Comparison of ENCODE assay signal across 9 cellular contexts in genomic region chr20:62980970-62981369, GRCh38. TPM values are rescaled to one million over a fixed set of nuclear protein-coding genes. Genes with fewer than 3 reads are reported as not detected.
A peak's percentile ranks its signal among the peaks of the same experiment; 100 is the strongest.
DNase-seq lines count a peak whose midpoint lies in the region; ATAC-seq, FAIRE-seq and TF ChIP-seq lines count a peak whose summit lies in the region.
"Had no signal": no experiment of that assay in that cellular context is flagged by ENCODE, and none has a peak within 500 bp of the region (broad histone marks: within the 10 kb centered on the region; RNA-seq: fewer than 3 reads in every experiment).

No MANE protein-coding gene starts in this region.

- no peaks in the 10 kb centered on the region for H3K4me1 Mint-ChIP-seq in chondrocyte (ENCODE audit: low read depth)

- ATAC-seq in GM21619 (IDR thresholded peaks at IDR 0.05; ENCODE audit: unreplicated experiment) = no peak
- ATAC-seq: psoas muscle had no signal

- no peaks in the 10 kb centered on the region for H3K9me3 Mint-ChIP-seq in chondrocyte (ENCODE audit: low read depth)

- DNase-seq in Ammon's horn (ENCODE audit: low spot score) (peak; percentile 59), T-helper 1 cell (peak in 4 of 5 donors; percentile 29 to 51 (median 46)), dedifferentiated amniotic fluid mesenchymal stem cell (ENCODE audit: extremely low spot score) (peak; percentile 14), RCC 7860 (ENCODE audit: low spot score) (no peak), GM19240 (ENCODE audit: insufficient read length, low spot score) (no peak), chondrocyte (ENCODE audit: low spot score) (no peak)
- DNase-seq: psoas muscle had no signal

- no peak overlapping the region for H3K4me3 Mint-ChIP-seq in chondrocyte (ENCODE audit: unreplicated experiment)

- H3K36me3 Mint-ChIP-seq in chondrocyte (ENCODE audit: low read depth) = no peaks in the 10 kb centered on the region

- peaks cover 51% of the 10 kb centered on the region for H3K27me3 Mint-ChIP-seq in chondrocyte (ENCODE audit: low read depth)

- H3K27ac ChIP-seq in KOPT-K1 (ENCODE audit: low read depth, low read length, poor library complexity, severe bottlenecking) = peak overlapping the region; percentile 71
- H3K27ac ChIP-seq: psoas muscle had no signal

- H3K36me3 ChIP-seq in KOPT-K1 (ENCODE audit: insufficient read depth, low read length) = no peaks in the 10 kb centered on the region

- FAIRE-seq in RCC 7860 (lab: Jason Lieb, UNC) = no peak

- H3K9me3 ChIP-seq in KOPT-K1 (ENCODE audit: insufficient read depth, low read length, poor library complexity, severe bottlenecking) = no peaks in the 10 kb centered on the region
- H3K9me3 ChIP-seq: psoas muscle had no signal

- TF ChIP-seq CTCF in chondrocyte (IDR thresholded peaks at IDR 0.05) = no peak

- no peak overlapping the region for H3K27ac Mint-ChIP-seq in chondrocyte (ENCODE audit: unreplicated experiment)

RNA-seq across cellular contexts. Expression of gene BHLHE23, which starts 25.8 kb away (rescaled TPM):
- total RNA-seq in chondrocyte = not detected in 3 replicates
- total RNA-seq: psoas muscle had no signal

RNA-seq across cellular contexts. Expression of gene SLC17A9, which starts 28.5 kb away (rescaled TPM):
- total RNA-seq in chondrocyte = 0.24 to 1.2 TPM (median 0.79 TPM) in 3 replicates

RNA-seq across cellular contexts. Expression of gene GID8, which starts 43.0 kb away (rescaled TPM):
- 26.3 to 30.7 TPM (median 29.7 TPM) in 3 replicates for total RNA-seq in chondrocyte

RNA-seq across cellular contexts. Expression of gene DIDO1, which starts 54.7 kb away (rescaled TPM):
- 41.6 to 53.8 TPM (median 42.5 TPM) in 3 replicates for total RNA-seq in chondrocyte

Comparison
In these comparisons a context has a peak if more than half of its experiments do, and no peak if none do; other contexts are left out.
1. DNase-seq: peak in Ammon's horn (single experiment), T-helper 1 cell (4 of 5) and dedifferentiated amniotic fluid mesenchymal stem cell (single experiment); none in RCC 7860 (single experiment), GM19240 (single experiment) and chondrocyte (single experiment).